Comparison of ENCODE assay signal across 10 cellular contexts in the genomic region with DNA sequence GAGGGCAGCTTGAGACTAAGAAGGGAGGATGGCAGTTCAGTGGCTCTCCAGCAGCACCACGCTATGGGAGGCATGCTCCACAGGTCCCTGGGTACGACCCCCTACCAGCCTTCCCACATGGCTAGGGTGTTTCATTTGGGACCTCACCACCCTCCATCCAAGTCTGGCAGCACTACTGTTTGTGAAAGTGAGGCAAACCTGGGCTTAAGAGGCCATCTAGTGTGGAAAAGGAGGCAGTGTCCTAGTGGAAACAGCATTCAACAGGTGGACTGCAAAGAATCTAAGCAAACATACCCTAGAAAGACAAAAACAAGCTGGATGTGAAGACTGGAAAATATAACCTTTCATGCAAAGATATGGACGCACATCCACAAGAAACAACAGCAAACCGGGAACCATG. TPM values are rescaled to one million over a fixed set of nuclear protein-coding genes. Genes with fewer than 3 reads are reported as not detected.
DNase-seq lines count a peak whose midpoint lies in the region; ATAC-seq and TF ChIP-seq lines count a peak whose summit lies in the region.
"Had no signal": no experiment of that assay in that cellular context is flagged by ENCODE, and none has a peak within 500 bp of the region (broad histone marks: within the 10 kb centered on the region; RNA-seq: fewer than 3 reads in every experiment).

No MANE protein-coding gene starts in this region.

- H3K36me3 ChIP-seq in brain microvascular endothelial cell (replicated peaks) = no peaks in the 10 kb centered on the region
- H3K36me3 ChIP-seq: suprapubic skin had no signal

- peaks cover 8% of the 10 kb centered on the region for H3K27me3 Mint-ChIP-seq in activated T-helper 1 cell treated with anti-CD3 and anti-CD28 coated beads, Interleukin-12 subunit alpha, Interleukin-12 subunit beta, Interleukin-2, Interleukin-4 antibody, amounts not matched to agents 30 ng/mL and 10 ng/mL and 1 ng/mL, durations not matched to agents 14 hours and 24 hours and 36 hours (ENCODE audit: insufficient read depth)

- no peak overlapping the region for H3K4me3 Mint-ChIP-seq in activated T-helper 1 cell treated with anti-CD3 and anti-CD28 coated beads, Interleukin-12 subunit alpha, Interleukin-12 subunit beta, Interleukin-2, Interleukin-4 antibody, amounts not matched to agents 30 ng/mL and 10 ng/mL and 1 ng/mL, durations not matched to agents 14 hours and 24 hours and 36 hours
- H3K4me3 Mint-ChIP-seq: dendritic cell treated with granulocyte-macrophage colony-stimulating factor and Interleukin-4, amounts not matched to agents 40 ng/mL and 50 ng/mL, for 4 days had no signal

- H3K27me3 ChIP-seq in brain microvascular endothelial cell (replicated peaks) = no peaks in the 10 kb centered on the region

- peak; percentile 65 for TF ChIP-seq CTCF in brain microvascular endothelial cell (IDR thresholded peaks at IDR 0.05; ENCODE audit: low read depth, low read length, missing control alignments)

- DNase-seq in EH (ENCODE audit: low read depth) (peak; percentile 38), M059J (ENCODE audit: low read depth) (peak; percentile 38), brain microvascular endothelial cell (no peak), lung microvascular endothelial cell (ENCODE audit: low read depth in 2 of 2) (peak; percentile 22 to 56)
- DNase-seq in activated T-helper 1 cell treated with anti-CD3 and anti-CD28 coated beads, Interleukin-12 subunit alpha, Interleukin-12 subunit beta, Interleukin-2, Interleukin-4 antibody, amounts not matched to agents 30 ng/mL and 10 ng/mL and 1 ng/mL, durations not matched to agents 14 hours and 24 hours and 36 hours (ENCODE audit: low spot score) = no peak

- H3K9me3 Mint-ChIP-seq in activated T-helper 1 cell treated with anti-CD3 and anti-CD28 coated beads, Interleukin-12 subunit alpha, Interleukin-12 subunit beta, Interleukin-2, Interleukin-4 antibody, amounts not matched to agents 30 ng/mL and 10 ng/mL and 1 ng/mL, durations not matched to agents 14 hours and 24 hours and 36 hours = no peaks in the 10 kb centered on the region
- H3K9me3 Mint-ChIP-seq: dendritic cell treated with granulocyte-macrophage colony-stimulating factor and Interleukin-4, amounts not matched to agents 40 ng/mL and 50 ng/mL, for 4 days had no signal

- H3K4me3 ChIP-seq in brain microvascular endothelial cell (ENCODE audit: low read depth, low read length) = no peak overlapping the region
- H3K4me3 ChIP-seq: suprapubic skin had no signal

- ATAC-seq in GM18498 (IDR thresholded peaks at IDR 0.05; ENCODE audit: unreplicated experiment) (no peak), HG03196 (IDR thresholded peaks at IDR 0.05; ENCODE audit: unreplicated experiment) (no peak), GM21576 (IDR thresholded peaks at IDR 0.05; ENCODE audit: unreplicated experiment) (no peak)

- no peaks in the 10 kb centered on the region for H3K4me1 Mint-ChIP-seq in activated T-helper 1 cell treated with anti-CD3 and anti-CD28 coated beads, Interleukin-12 subunit alpha, Interleukin-12 subunit beta, Interleukin-2, Interleukin-4 antibody, amounts not matched to agents 30 ng/mL and 10 ng/mL and 1 ng/mL, durations not matched to agents 14 hours and 24 hours and 36 hours (ENCODE audit: low read depth)

- no peak overlapping the region for H3K27ac Mint-ChIP-seq in activated T-helper 1 cell treated with anti-CD3 and anti-CD28 coated beads, Interleukin-12 subunit alpha, Interleukin-12 subunit beta, Interleukin-2, Interleukin-4 antibody, amounts not matched to agents 30 ng/mL and 10 ng/mL and 1 ng/mL, durations not matched to agents 14 hours and 24 hours and 36 hours
- H3K27ac Mint-ChIP-seq: dendritic cell treated with granulocyte-macrophage colony-stimulating factor and Interleukin-4, amounts not matched to agents 40 ng/mL and 50 ng/mL, for 4 days had no signal

- H3K27ac ChIP-seq in brain microvascular endothelial cell = no peak overlapping the region
- H3K27ac ChIP-seq: suprapubic skin had no signal

- no peaks in the 10 kb centered on the region for H3K36me3 Mint-ChIP-seq in activated T-helper 1 cell treated with anti-CD3 and anti-CD28 coated beads, Interleukin-12 subunit alpha, Interleukin-12 subunit beta, Interleukin-2, Interleukin-4 antibody, amounts not matched to agents 30 ng/mL and 10 ng/mL and 1 ng/mL, durations not matched to agents 14 hours and 24 hours and 36 hours (ENCODE audit: low read depth)

- in situ Hi-C loops in brain microvascular endothelial cell (cut with HindIII; ENCODE audit: low pct_ligation_motif_present, low sequenced_read_pairs) = no loop called here

- intact Hi-C loops in activated T-helper 1 cell treated with anti-CD3 and anti-CD28 coated beads, Interleukin-12 subunit alpha, Interleukin-12 subunit beta, Interleukin-2, Interleukin-4 antibody, amounts not matched to agents 30 ng/mL and 10 ng/mL and 1 ng/mL, durations not matched to agents 14 hours and 24 hours and 36 hours (cut with micrococcal nuclease) = no loop called here

RNA-seq across cellular contexts. Expression of a gene that starts 4.8 kb away (rescaled TPM):
- total RNA-seq in M059J (2014; rRNA removed; shearing (Covaris generic)) = not detected in 2 replicates
- not detected in 2 replicates for total RNA-seq in lung microvascular endothelial cell
- not detected in 2 replicates for total RNA-seq in activated T-helper 1 cell treated with anti-CD3 and anti-CD28 coated beads, Interleukin-12 subunit alpha, Interleukin-12 subunit beta, Interleukin-2, Interleukin-4 antibody, amounts not matched to agents 30 ng/mL and 10 ng/mL and 1 ng/mL, durations not matched to agents 14 hours and 24 hours and 36 hours
- total RNA-seq: suprapubic skin had no signal

Comparison
In these comparisons a context has a peak if more than half of its experiments do, and no peak if none do; other contexts are left out.
1. DNase-seq: peak in EH (single experiment), M059J (single experiment) and lung microvascular endothelial cell (2 of 2); none in brain microvascular endothelial cell (single experiment) and activated T-helper 1 cell treated with anti-CD3 and anti-CD28 coated beads, Interleukin-12 subunit alpha, Interleukin-12 subunit beta, Interleukin-2, Interleukin-4 antibody, amounts not matched to agents 30 ng/mL and 10 ng/mL and 1 ng/mL, durations not matched to agents 14 hours and 24 hours and 36 hours (single experiment).